In genomic region chr2:154638768-154639167, GRCh38 we compare ENCODE assay signal across 23 cellular contexts. TPM values are rescaled to one million over a fixed set of nuclear protein-coding genes. Genes with fewer than 3 reads are reported as not detected.
DNase-seq lines count a peak whose midpoint lies in the region; ATAC-seq and TF ChIP-seq lines count a peak whose summit lies in the region.
"Had no signal": no experiment of that assay in that cellular context is flagged by ENCODE, and none has a peak within 500 bp of the region (broad histone marks: within the 10 kb centered on the region; RNA-seq: fewer than 3 reads in every experiment).

No MANE protein-coding gene starts in this region.

- no peaks in the 10 kb centered on the region for H3K4me1 ChIP-seq in heart right ventricle
- H3K4me1 ChIP-seq: A549; BE2C; BLaER1 treated with 17β-estradiol and CSF1 and Interleukin-3, amounts not matched to agents 10 nM and 100 nM had no signal

- no peak overlapping the region for H3K27ac Mint-ChIP-seq in activated naive CD4-positive, alpha-beta T cell treated with anti-CD3 and anti-CD28 coated beads, Interleukin-2, amount 50 U/mL, for 72 hours
- H3K27ac Mint-ChIP-seq: CD14-positive monocyte; CD4-positive, alpha-beta T cell; CD8-positive, alpha-beta memory T cell had no signal

- H3K9me3 Mint-ChIP-seq in activated naive CD4-positive, alpha-beta T cell treated with anti-CD3 and anti-CD28 coated beads, Interleukin-2, amount 50 U/mL, for 72 hours: peaks cover 0 to 6% of the 10 kb centered on the region in 2 donors

- H3K9me3 ChIP-seq in heart right ventricle: no peaks in the 10 kb centered on the region
- H3K9me3 ChIP-seq: A549; BE2C; BLaER1 treated with 17β-estradiol and CSF1 and Interleukin-3, amounts not matched to agents 10 nM and 100 nM had no signal

- in situ Hi-C loops in G401 (cut with HindIII; ENCODE audit: low sequenced_read_pairs): no loop called here

- intact Hi-C loops in left cardiac atrium (cut with DNase I): loop anchor here in 1 of 2 donors (2.0 kb wide), 1 partner anchor 54 kb away; no protein-coding TSS in a partner anchor
- intact Hi-C loops in heart right ventricle (cut with DNase I): no loop called here

- H3K36me3 Mint-ChIP-seq in activated naive CD4-positive, alpha-beta T cell treated with anti-CD3 and anti-CD28 coated beads, Interleukin-2, amount 50 U/mL, for 72 hours: no peaks in the 10 kb centered on the region
- H3K36me3 Mint-ChIP-seq: CD14-positive monocyte; CD8-positive, alpha-beta memory T cell had no signal

- DNase-seq in left cardiac atrium: no peak
- no peak for DNase-seq in heart right ventricle
- peak; percentile 71 for DNase-seq in G401 (ENCODE audit: low spot score)
- DNase-seq in NCI-H446 treated with DMSO at 0.1 percent for 48 hours (lab: John Stamatoyannopoulos, UW): peak; percentile 59
- peak; percentile 13 for DNase-seq in pons (ENCODE audit: low spot score)
- DNase-seq in DMS53 (lab: John Stamatoyannopoulos, UW): no peak
- no peak for DNase-seq in stimulated activated CD4-positive, alpha-beta T cell treated with anti-CD3 and anti-CD28 coated beads, Interleukin-2, amount 100 ng/mL, for 24 hours
- no peak for DNase-seq in activated naive CD4-positive, alpha-beta T cell treated with anti-CD3 and anti-CD28 coated beads, Interleukin-2, amount 50 U/mL, for 72 hours (ENCODE audit: low spot score in 2 of 2)
- DNase-seq: 8988T; ACHN; AML-193; BE2C; CD4-positive, alpha-beta T cell; CD8-positive, alpha-beta memory T cell; DMS 273 treated with DMSO at 0.1 percent for 48 hours; DMS79 treated with DMSO at 0.1 percent for 48 hours; GM23248; H7; HCEC 1CT had no signal

- no peak overlapping the region for H3K27ac ChIP-seq in heart right ventricle
- H3K27ac ChIP-seq: A549; BLaER1 treated with 17β-estradiol and CSF1 and Interleukin-3, amounts not matched to agents 10 nM and 100 nM; GM23248 had no signal

- no peaks in the 10 kb centered on the region for H3K36me3 ChIP-seq in heart right ventricle
- H3K36me3 ChIP-seq: BE2C; BLaER1 treated with 17β-estradiol and CSF1 and Interleukin-3, amounts not matched to agents 10 nM and 100 nM had no signal

- H3K27me3 ChIP-seq in heart right ventricle: no peaks in the 10 kb centered on the region
- H3K27me3 ChIP-seq: BE2C; BLaER1 treated with 17β-estradiol and CSF1 and Interleukin-3, amounts not matched to agents 10 nM and 100 nM had no signal

- ATAC-seq in left cardiac atrium (peak; percentile 58 to 83), heart right ventricle (no peak)
- no peak for ATAC-seq in activated naive CD4-positive, alpha-beta T cell treated with anti-CD3 and anti-CD28 coated beads, Interleukin-2, amount 50 U/mL, for 72 hours
- ATAC-seq: A549 had no signal

- no peak overlapping the region for H3K4me3 ChIP-seq in heart right ventricle
- H3K4me3 ChIP-seq: A549; BLaER1 treated with 17β-estradiol and CSF1 and Interleukin-3, amounts not matched to agents 10 nM and 100 nM; GM23248 had no signal

- 39 to 52% methylated on average over 1 of the region's 1 CpG for WGBS in heart right ventricle, 2 donors

- no peak for TF ChIP-seq CTCF in heart right ventricle (IDR thresholded peaks at IDR 0.05)

RNA-seq across cellular contexts. Expression of gene KCNJ3, which starts 59.7 kb away (rescaled TPM):
- total RNA-seq in left cardiac atrium: 10 to 100 TPM; 27.5 to 49.9 TPM
- 1 to 10 TPM in 7 of 10 donors, under 1 TPM in 3; 0.42 to 4.7 (median 1.6) TPM for total RNA-seq in heart right ventricle
- polyA plus RNA-seq in heart right ventricle: under 1 TPM; 0.01 to 0.15 TPM
- not detected in 2 replicates for total RNA-seq in G401 (2014; rRNA removed; shearing (Covaris generic))
- total RNA-seq in activated naive CD4-positive, alpha-beta T cell treated with anti-CD3 and anti-CD28 coated beads, Interleukin-2, amount 50 U/mL, for 72 hours: not detected
- total RNA-seq: CD4-positive, alpha-beta T cell; CD8-positive, alpha-beta memory T cell; Daoy; GM23248 had no signal
- polyA plus RNA-seq: A549; CD14-positive monocyte; CD8-positive, alpha-beta memory T cell; GM23248 had no signal

Comparison
In these comparisons a context has a peak if more than half of its experiments do, and no peak if none do; other contexts are left out.
1. ATAC-seq: peak in left cardiac atrium (2 of 2); none in heart right ventricle (0 of 8) and activated naive CD4-positive, alpha-beta T cell treated with anti-CD3 and anti-CD28 coated beads, Interleukin-2, amount 50 U/mL, for 72 hours (0 of 2).
2. RNA of gene KCNJ3, which starts 59.7 kb away (total RNA-seq): 27.5 to 49.9 TPM in left cardiac atrium; 0.42 to 4.7 TPM in heart right ventricle, not detected in G401 and not detected in activated naive CD4-positive, alpha-beta T cell treated with anti-CD3 and anti-CD28 coated beads, Interleukin-2, amount 50 U/mL, for 72 hours; every median in the first group is over 4 times any median in the second.
3. DNase-seq: peak in G401 (single experiment), NCI-H446 treated with DMSO at 0.1 percent for 48 hours (single experiment) and pons (single experiment); none in left cardiac atrium (single experiment), heart right ventricle (0 of 2), DMS53 (single experiment), stimulated activated CD4-positive, alpha-beta T cell treated with anti-CD3 and anti-CD28 coated beads, Interleukin-2, amount 100 ng/mL, for 24 hours (0 of 2) and activated naive CD4-positive, alpha-beta T cell treated with anti-CD3 and anti-CD28 coated beads, Interleukin-2, amount 50 U/mL, for 72 hours (0 of 2).